Comparison of ENCODE assay signal across 8 cellular contexts in genomic region chr13:76473552-76474134, GRCh38.
A peak's percentile ranks its signal among the peaks of the same experiment; 100 is the strongest.
DNase-seq lines count a peak whose midpoint lies in the region; TF ChIP-seq lines count a peak whose summit lies in the region.

No MANE protein-coding gene starts in this region.

- no peaks in the 10 kb centered on the region for H3K36me3 ChIP-seq in uterus

- H3K4me3 Mint-ChIP-seq in activated naive CD4-positive, alpha-beta T cell treated with anti-CD3 and anti-CD28 coated beads for 36 hours: no peak overlapping the region
- no peak overlapping the region for H3K4me3 Mint-ChIP-seq in glutamatergic neuron (ENCODE audit: unreplicated experiment)

- no peaks in the 10 kb centered on the region for H3K27me3 ChIP-seq in uterus

- H3K4me3 ChIP-seq in GM12865 (ENCODE audit: low read depth, low read length): no peak overlapping the region
- no peak overlapping the region for H3K4me3 ChIP-seq in uterus

- H3K27ac ChIP-seq in uterus: peak overlapping the region in 1 of 2 donors; percentile 1

- H3K27ac Mint-ChIP-seq in activated naive CD4-positive, alpha-beta T cell treated with anti-CD3 and anti-CD28 coated beads for 36 hours: no peak overlapping the region
- no peak overlapping the region for H3K27ac Mint-ChIP-seq in glutamatergic neuron (ENCODE audit: unreplicated experiment)

- no peaks in the 10 kb centered on the region for H3K4me1 ChIP-seq in uterus

- no peaks in the 10 kb centered on the region for H3K9me3 Mint-ChIP-seq in activated naive CD4-positive, alpha-beta T cell treated with anti-CD3 and anti-CD28 coated beads for 36 hours
- no peaks in the 10 kb centered on the region for H3K9me3 Mint-ChIP-seq in glutamatergic neuron (ENCODE audit: unreplicated experiment)

- CTCF ChIA-PET in activated naive CD4-positive, alpha-beta T cell treated with anti-CD3 and anti-CD28 coated beads for 36 hours (lab: Charles Lee): interaction anchor here (0.6 to 3.9 kb wide), 9 partner anchors 9 to 793 kb away, joined by 3 to 50 read pairs (median 7); no protein-coding TSS in a partner anchor

- no peaks in the 10 kb centered on the region for H3K4me1 Mint-ChIP-seq in activated naive CD4-positive, alpha-beta T cell treated with anti-CD3 and anti-CD28 coated beads for 36 hours (ENCODE audit: low read depth)
- no peaks in the 10 kb centered on the region for H3K4me1 Mint-ChIP-seq in glutamatergic neuron (ENCODE audit: low read depth, unreplicated experiment)

- DNase-seq in GM12865 (ENCODE audit: low read depth) (peak; percentile 88), HCEC 1CT (peak; percentile 64), M059J (ENCODE audit: low read depth) (peak; percentile 62), SK-N-DZ (ENCODE audit: low spot score) (peak; percentile 82), glutamatergic neuron (peak; percentile 79), posterior cingulate gyrus (peak in 9 of 10 donors; percentile 57 to 93 (median 76)), uterus (peak; percentile 58 to 75)
- peak; percentile 85 for DNase-seq in activated naive CD4-positive, alpha-beta T cell treated with anti-CD3 and anti-CD28 coated beads for 36 hours

- H3K36me3 Mint-ChIP-seq in activated naive CD4-positive, alpha-beta T cell treated with anti-CD3 and anti-CD28 coated beads for 36 hours (ENCODE audit: low read depth): no peaks in the 10 kb centered on the region
- no peaks in the 10 kb centered on the region for H3K36me3 Mint-ChIP-seq in glutamatergic neuron (ENCODE audit: unreplicated experiment)

- peaks cover 5% of the 10 kb centered on the region for H3K27me3 Mint-ChIP-seq in activated naive CD4-positive, alpha-beta T cell treated with anti-CD3 and anti-CD28 coated beads for 36 hours (ENCODE audit: low read depth)
- H3K27me3 Mint-ChIP-seq in glutamatergic neuron (ENCODE audit: unreplicated experiment): no peaks in the 10 kb centered on the region

- no peak for TF ChIP-seq POLR2A in uterus (IDR thresholded peaks at IDR 0.05)

- intact Hi-C loops in activated naive CD4-positive, alpha-beta T cell treated with anti-CD3 and anti-CD28 coated beads for 36 hours (cut with micrococcal nuclease): loop anchor here (1.0 to 10.0 kb wide), 8 partner anchors 429 to 1101 kb away; no protein-coding TSS in a partner anchor
- intact Hi-C loops in posterior cingulate gyrus (cut with DNase I): loop anchor here (1.0 to 2.0 kb wide), 2 partner anchors 597 to 777 kb away; no protein-coding TSS in a partner anchor
- intact Hi-C loops in uterus (cut with DNase I; ENCODE audit: low total_unique reads): loop anchor here (10.0 kb wide), 1 partner anchor 599 kb away; no protein-coding TSS in a partner anchor

- TF ChIP-seq CTCF in GM12865 (IDR thresholded peaks at IDR 0.05; ENCODE audit: insufficient read depth, low read depth, low read length, missing control alignments): peak; percentile 74
- peak; percentile 95 for TF ChIP-seq CTCF in glutamatergic neuron (IDR thresholded peaks at IDR 0.05; ENCODE audit: partially characterized antibody, unreplicated experiment)
- peak; percentile 72 to 82 (median 78) for TF ChIP-seq CTCF in uterus (IDR thresholded peaks at IDR 0.05)

- H3K9me3 ChIP-seq in uterus: no peaks in the 10 kb centered on the region
